In the genomic region with DNA sequence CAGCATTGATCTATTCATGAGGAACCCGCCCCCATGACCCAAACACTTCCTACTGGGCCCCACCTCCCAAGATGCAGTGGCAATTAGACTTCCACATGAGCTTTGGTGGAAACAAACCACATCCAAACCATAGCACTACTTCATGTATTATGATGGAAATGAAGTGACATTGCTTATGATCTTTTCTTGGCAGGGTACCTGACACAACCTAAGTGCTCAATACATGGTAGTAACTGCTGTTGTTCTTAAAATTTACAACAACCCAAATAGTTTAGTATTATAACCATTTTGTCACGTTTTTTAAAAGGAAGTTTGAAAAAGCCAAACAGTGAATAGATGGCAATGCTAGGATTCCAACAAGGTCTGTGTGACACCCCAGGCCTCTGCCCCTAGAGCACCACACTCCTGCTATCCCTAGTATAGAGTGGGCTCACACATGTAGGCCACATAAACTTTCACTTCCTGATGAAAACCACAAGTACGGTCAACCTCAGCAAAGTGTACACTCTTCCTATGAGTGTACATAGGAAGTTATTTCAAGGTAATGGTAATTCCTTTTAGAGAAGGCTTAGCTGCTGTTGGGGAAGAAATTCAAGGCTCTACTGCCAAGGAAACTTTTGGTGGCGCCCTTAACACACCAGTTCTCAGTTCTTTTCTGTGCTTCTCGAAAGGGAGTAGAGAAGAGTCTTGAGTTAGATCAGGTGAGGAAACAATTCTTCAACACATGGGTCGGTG, we compare ENCODE assay signal across 8 cellular contexts.
DNase-seq lines count a peak whose midpoint lies in the region; ATAC-seq and TF ChIP-seq lines count a peak whose summit lies in the region.

No MANE protein-coding gene starts in this region.

- no peaks in the 10 kb centered on the region for H3K4me1 ChIP-seq in Caco-2

- peak; percentile 30 for DNase-seq in GM13977 (ENCODE audit: low spot score)
- DNase-seq in activated naive CD8-positive, alpha-beta T cell treated with anti-CD3 and anti-CD28 coated beads for 36 hours, result peak; percentile 27
- no peak for DNase-seq in Caco-2
- no peak for DNase-seq in cerebellar cortex (ENCODE audit: low spot score)
- DNase-seq in NCI-H1105 treated with DMSO at 0.1 percent for 48 hours (lab: John Stamatoyannopoulos, UW), result no peak
- no peak for DNase-seq in NCI-H774 (lab: John Stamatoyannopoulos, UW)

- no peaks in the 10 kb centered on the region for H3K36me3 ChIP-seq in Caco-2 (ENCODE audit: control insufficient read depth, insufficient read depth, low read length)

- TF ChIP-seq CTCF in GM13977 (IDR thresholded peaks at IDR 0.05; ENCODE audit: extremely low read depth, insufficient read depth, missing control alignments) (peak; percentile 55), Caco-2 (IDR thresholded peaks at IDR 0.05; ENCODE audit: insufficient read depth in 1 of 2, low read depth in 1 of 2, low read length in 1 of 2, severe bottlenecking in 1 of 2, unreplicated experiment in 1 of 2) (no peak)

- no peaks in the 10 kb centered on the region for H3K27me3 ChIP-seq in Caco-2 (replicated peaks; ENCODE audit: control insufficient read depth, insufficient read depth, low read length)

- H3K27me3 Mint-ChIP-seq in activated naive CD8-positive, alpha-beta T cell treated with anti-CD3 and anti-CD28 coated beads for 36 hours, result no peaks in the 10 kb centered on the region
- no peaks in the 10 kb centered on the region for H3K27me3 Mint-ChIP-seq in Caco-2 (ENCODE audit: insufficient read depth, unreplicated experiment)

- POLR2A ChIA-PET in Caco-2 (lab: Charles Lee), result no interaction called here

- no peaks in the 10 kb centered on the region for H3K9me3 Mint-ChIP-seq in activated naive CD8-positive, alpha-beta T cell treated with anti-CD3 and anti-CD28 coated beads for 36 hours
- no peaks in the 10 kb centered on the region for H3K9me3 Mint-ChIP-seq in Caco-2 (ENCODE audit: unreplicated experiment)

- ATAC-seq in GM21390 (IDR thresholded peaks at IDR 0.05; ENCODE audit: unreplicated experiment) (peak; percentile 98), HG03378 (IDR thresholded peaks at IDR 0.05; ENCODE audit: unreplicated experiment) (peak; percentile 97)

- no TSS peak for BruUV-seq in Caco-2 (replicated peaks; lab: Mats Ljungman, UMichigan)

- intact Hi-C loops in Caco-2 (cut with micrococcal nuclease; ENCODE audit: unreplicated experiment), result no loop called here

- CTCF ChIA-PET in Caco-2 (lab: Charles Lee), result no interaction called here

- no peak overlapping the region for H3K4me3 ChIP-seq in Caco-2 (ENCODE audit: low read depth, low read length)

- H3K4me3 Mint-ChIP-seq in activated naive CD8-positive, alpha-beta T cell treated with anti-CD3 and anti-CD28 coated beads for 36 hours, result no peak overlapping the region
- no peak overlapping the region for H3K4me3 Mint-ChIP-seq in Caco-2 (ENCODE audit: unreplicated experiment)

- H3K27ac Mint-ChIP-seq in activated naive CD8-positive, alpha-beta T cell treated with anti-CD3 and anti-CD28 coated beads for 36 hours, result no peak overlapping the region
- H3K27ac Mint-ChIP-seq in Caco-2 (ENCODE audit: unreplicated experiment), result no peak overlapping the region

- H3K9me3 ChIP-seq in Caco-2, result no peaks in the 10 kb centered on the region

- in situ Hi-C loops in GM13977 (cut with MboI; ENCODE audit: low pct_unique_long_range_greater_than_20kb, low sequenced_read_pairs, unreplicated experiment), result no loop called here

- H3K36me3 Mint-ChIP-seq in activated naive CD8-positive, alpha-beta T cell treated with anti-CD3 and anti-CD28 coated beads for 36 hours, result peaks cover 12% of the 10 kb centered on the region
- no peaks in the 10 kb centered on the region for H3K36me3 Mint-ChIP-seq in Caco-2 (ENCODE audit: insufficient read depth, unreplicated experiment)

- peaks cover 26% of the 10 kb centered on the region for H3K4me1 Mint-ChIP-seq in activated naive CD8-positive, alpha-beta T cell treated with anti-CD3 and anti-CD28 coated beads for 36 hours
- no peaks in the 10 kb centered on the region for H3K4me1 Mint-ChIP-seq in Caco-2 (ENCODE audit: low read depth, unreplicated experiment)

Comparison
In these comparisons a context has a peak if more than half of its experiments do, and no peak if none do; other contexts are left out.
1. DNase-seq: peak in GM13977 (single experiment) and activated naive CD8-positive, alpha-beta T cell treated with anti-CD3 and anti-CD28 coated beads for 36 hours (single experiment); none in Caco-2 (0 of 2), cerebellar cortex (single experiment), NCI-H1105 treated with DMSO at 0.1 percent for 48 hours (single experiment) and NCI-H774 (single experiment).